Comparison of ENCODE assay signal across 22 cellular contexts in genomic region chr19:18726417-18726767, GRCh38. TPM values are rescaled to one million over a fixed set of nuclear protein-coding genes. Genes with fewer than 3 reads are reported as not detected.
DNase-seq lines count a peak whose midpoint lies in the region; ATAC-seq, FAIRE-seq and TF ChIP-seq lines count a peak whose summit lies in the region.
"Had no signal": no experiment of that assay in that cellular context is flagged by ENCODE, and none has a peak within 500 bp of the region (broad histone marks: within the 10 kb centered on the region; RNA-seq: fewer than 3 reads in every experiment).

No MANE protein-coding gene starts in this region.

- WGBS in HepG2 (ENCODE audit: low lambda C conversion rate), result 96% methylated on average over 3 of the region's 3 CpGs
- 81% methylated on average over 3 of the region's 3 CpGs for WGBS in right lobe of liver (ENCODE audit: insufficient coverage, low coverage, low lambda C conversion rate, missing lambda C conversion rate)
- 84 to 87% methylated on average over 3 of the region's 3 CpGs for WGBS in gastroesophageal sphincter (ENCODE audit: low coverage in 1 of 2), 2 donors
- WGBS in stomach, 5 donors, result 93 to 99% (median 98%) methylated on average over 3 of the region's 3 CpGs

- no peak for TF ChIP-seq CTCF in HepG2 (CRISPR knock-in tag; IDR thresholded peaks at IDR 0.05)
- no peak for TF ChIP-seq CTCF in right lobe of liver (IDR thresholded peaks at IDR 0.05)
- TF ChIP-seq CTCF in astrocyte (IDR thresholded peaks at IDR 0.05; ENCODE audit: insufficient read depth, low read depth, low read length), result no peak
- TF ChIP-seq CTCF in gastroesophageal sphincter (IDR thresholded peaks at IDR 0.05), result no peak
- TF ChIP-seq CTCF in stomach (IDR thresholded peaks at IDR 0.05), result no peak

- ATAC-seq in HepG2 (no peak), right lobe of liver (no peak), gastroesophageal sphincter (peak; percentile 51), GM18873 (IDR thresholded peaks at IDR 0.05; ENCODE audit: low FRiP score, unreplicated experiment) (no peak)
- ATAC-seq: Panc1 had no signal

- H3K4me3 ChIP-seq in HepG2 (replicated peaks in 1 of 3; ENCODE audit: insufficient read depth in 1 of 3, low read depth in 2 of 3, low read length in 3 of 3) (no peak overlapping the region), right lobe of liver (no peak overlapping the region), astrocyte (ENCODE audit: insufficient read depth, low read depth, low read length) (no peak overlapping the region), gastroesophageal sphincter (no peak overlapping the region), stomach (no peak overlapping the region)
- H3K4me3 ChIP-seq: MG63, SK-N-MC had no signal

- H3K36me3 ChIP-seq in HepG2 (replicated peaks in 1 of 2; ENCODE audit: control insufficient read depth in 1 of 2, insufficient read depth in 2 of 2, low read length in 2 of 2), result peaks cover 1 to 7% of the 10 kb centered on the region in 2 experiments; a peak in 2 of 5 replicates
- no peaks in the 10 kb centered on the region for H3K36me3 ChIP-seq in right lobe of liver
- no peaks in the 10 kb centered on the region for H3K36me3 ChIP-seq in astrocyte (ENCODE audit: insufficient read depth, low read length)
- H3K36me3 ChIP-seq in gastroesophageal sphincter, result peaks cover 0 to 6% of the 10 kb centered on the region in 2 donors
- H3K36me3 ChIP-seq in stomach, result peaks cover 0 to 7% (median 5%) of the 10 kb centered on the region in 4 donors
- H3K36me3 ChIP-seq: MG63 had no signal

- BruUV-seq in HepG2 (replicated peaks; lab: Mats Ljungman, UMichigan), result no TSS peak

- H3K27me3 ChIP-seq in HepG2 (ENCODE audit: control insufficient read depth in 1 of 2, insufficient read depth in 2 of 2, low read length in 2 of 2), result no peaks in the 10 kb centered on the region
- H3K27me3 ChIP-seq in right lobe of liver, result no peaks in the 10 kb centered on the region
- H3K27me3 ChIP-seq in astrocyte (ENCODE audit: insufficient read depth, low read length), result no peaks in the 10 kb centered on the region
- no peaks in the 10 kb centered on the region for H3K27me3 ChIP-seq in gastroesophageal sphincter
- H3K27me3 ChIP-seq in stomach, result no peaks in the 10 kb centered on the region
- H3K27me3 ChIP-seq: MG63 had no signal

- FAIRE-seq in HepG2 (lab: Jason Lieb, UNC) (no peak), astrocyte (lab: Jason Lieb, UNC) (no peak)
- FAIRE-seq: GM12892, GM19239 had no signal

- no peaks in the 10 kb centered on the region for H4K20me1 ChIP-seq in HepG2 (ENCODE audit: insufficient read depth, low read length)
- peaks cover 56% of the 10 kb centered on the region for H4K20me1 ChIP-seq in astrocyte (ENCODE audit: insufficient read depth, low read length)

- H3K9me3 ChIP-seq in HepG2 (ENCODE audit: low read length) (no peaks in the 10 kb centered on the region), right lobe of liver (no peaks in the 10 kb centered on the region), astrocyte (ENCODE audit: insufficient read depth, low read depth, low read length) (no peaks in the 10 kb centered on the region), gastroesophageal sphincter (no peaks in the 10 kb centered on the region), stomach (no peaks in the 10 kb centered on the region)
- H3K9me3 ChIP-seq: MG63 had no signal

- TF ChIP-seq RAD21 in HepG2 (CRISPR knock-in tag; IDR thresholded peaks at IDR 0.05), result no peak

- H3K4me3 Mint-ChIP-seq in astrocyte (ENCODE audit: unreplicated experiment), result no peak overlapping the region
- no peak overlapping the region for H3K4me3 Mint-ChIP-seq in activated T-cell treated with anti-CD3 and anti-CD28 coated beads, Interleukin-2, amount 50 U/mL, for 24 hours
- H3K4me3 Mint-ChIP-seq: CD8-positive, alpha-beta memory T cell had no signal

- intact Hi-C loops in HepG2 (cut with micrococcal nuclease; ENCODE audit: unreplicated experiment) (no loop called here), right lobe of liver (cut with DNase I) (no loop called here), stomach (cut with DNase I; ENCODE audit: low total_unique reads) (no loop called here)

- H3K27ac ChIP-seq in HepG2 (ENCODE audit: extremely low read length, insufficient read depth, low read length) (no peak overlapping the region), right lobe of liver (no peak overlapping the region), astrocyte (ENCODE audit: low read depth, low read length) (no peak overlapping the region), gastroesophageal sphincter (peak overlapping the region in 3 of 4 donors; percentile 16 to 69 (median 51)), stomach (peak overlapping the region in 4 of 5 donors; percentile 41 to 82 (median 52))
- H3K27ac ChIP-seq: C4-2B, RWPE1, SK-N-MC had no signal

- POLR2A ChIA-PET in HepG2 (lab: Yijun Ruan, JAX), result no interaction called here

- no peak for TF ChIP-seq POLR2A in HepG2 (IDR thresholded peaks at IDR 0.05; ENCODE audit: insufficient read depth in 1 of 2, low read depth in 2 of 2, low read length in 2 of 2)
- TF ChIP-seq POLR2A in right lobe of liver (IDR thresholded peaks at IDR 0.05), result no peak
- no peak for TF ChIP-seq POLR2A in gastroesophageal sphincter (IDR thresholded peaks at IDR 0.05)
- no peak for TF ChIP-seq POLR2A in stomach (IDR thresholded peaks at IDR 0.05)

- CTCF ChIA-PET in HepG2 (lab: Yijun Ruan, JAX; ENCODE audit: low intra/inter-chr PET ratio, low total read pairs), result no interaction called here

- H3K27me3 Mint-ChIP-seq in astrocyte (ENCODE audit: low read depth, unreplicated experiment), result peaks cover 4% of the 10 kb centered on the region
- H3K27me3 Mint-ChIP-seq in activated T-cell treated with anti-CD3 and anti-CD28 coated beads, Interleukin-2, amount 50 U/mL, for 24 hours, result no peaks in the 10 kb centered on the region
- H3K27me3 Mint-ChIP-seq: CD8-positive, alpha-beta memory T cell had no signal

- H3K27ac Mint-ChIP-seq in astrocyte (ENCODE audit: unreplicated experiment), result peak overlapping the region; percentile 15
- no peak overlapping the region for H3K27ac Mint-ChIP-seq in activated T-cell treated with anti-CD3 and anti-CD28 coated beads, Interleukin-2, amount 50 U/mL, for 24 hours

- H3K4me1 ChIP-seq in HepG2 (ENCODE audit: insufficient read depth, low read length) (peaks cover 16% of the 10 kb centered on the region), right lobe of liver (no peaks in the 10 kb centered on the region), astrocyte (ENCODE audit: insufficient read depth, low read length) (peaks cover 1% of the 10 kb centered on the region), gastroesophageal sphincter (peaks cover 0 to 18% (median 0%) of the 10 kb centered on the region in 3 donors), stomach (peaks cover 4 to 19% (median 9%) of the 10 kb centered on the region in 4 donors)

- H3K9me3 Mint-ChIP-seq in astrocyte (ENCODE audit: unreplicated experiment), result peaks cover 2% of the 10 kb centered on the region
- no peaks in the 10 kb centered on the region for H3K9me3 Mint-ChIP-seq in activated T-cell treated with anti-CD3 and anti-CD28 coated beads, Interleukin-2, amount 50 U/mL, for 24 hours
- H3K9me3 Mint-ChIP-seq: CD8-positive, alpha-beta memory T cell had no signal

- peaks cover 6% of the 10 kb centered on the region for H3K4me1 Mint-ChIP-seq in astrocyte (ENCODE audit: low read depth, unreplicated experiment)
- H3K4me1 Mint-ChIP-seq in activated T-cell treated with anti-CD3 and anti-CD28 coated beads, Interleukin-2, amount 50 U/mL, for 24 hours (ENCODE audit: low read depth), result peaks cover 14% of the 10 kb centered on the region

- H3K4me2 ChIP-seq in HepG2 (ENCODE audit: low read depth, low read length) (no peak overlapping the region), astrocyte (ENCODE audit: low read length) (no peak overlapping the region)

- TF ChIP-seq EP300 in HepG2 (IDR thresholded peaks at IDR 0.05; ENCODE audit: low read depth in 2 of 2, low read length in 2 of 2), result no peak
- TF ChIP-seq EP300 in HepG2 (CRISPR knock-in tag; IDR thresholded peaks at IDR 0.05; ENCODE audit: borderline replicate concordance), result no peak
- no peak for TF ChIP-seq EP300 in gastroesophageal sphincter (IDR thresholded peaks at IDR 0.05)
- no peak for TF ChIP-seq EP300 in stomach (IDR thresholded peaks at IDR 0.05)

- H3K9ac ChIP-seq in HepG2 (ENCODE audit: insufficient read depth, low read depth, low read length) (no peak overlapping the region), astrocyte (ENCODE audit: low read length) (no peak overlapping the region)

- in situ Hi-C loops in HepG2 (cut with HindIII; ENCODE audit: extremely low pct_ligation_motif_present, low pct_unique_long_range_greater_than_20kb), result no loop called here

- DNase-seq in HepG2 (ENCODE audit: low spot score), result no peak
- DNase-seq in right lobe of liver, result no peak
- DNase-seq in astrocyte (ENCODE audit: low read depth), result no peak
- DNase-seq in stomach, result no peak
- no peak for DNase-seq in activated T-cell treated with anti-CD3 and anti-CD28 coated beads, Interleukin-2, amount 50 U/mL, for 24 hours
- DNase-seq: CD8-positive, alpha-beta memory T cell; DMS 273 treated with DMSO at 0.1 percent for 48 hours; DND-41; IMR-90; KG1; MG63; NCI-H1105 treated with DMSO at 0.1 percent for 48 hours; NCI-H526 treated with DMSO at 0.1 percent for 48 hours; SIG-M5 had no signal

- no peak overlapping the region for H2AFZ ChIP-seq in HepG2 (ENCODE audit: low read length)
- H2AFZ ChIP-seq in astrocyte (ENCODE audit: low read depth, low read length), result no peak overlapping the region

- H3K79me2 ChIP-seq in HepG2 (ENCODE audit: insufficient read depth, low read length), result peaks cover 2% of the 10 kb centered on the region
- peaks cover 11% of the 10 kb centered on the region for H3K79me2 ChIP-seq in astrocyte (ENCODE audit: insufficient read depth, low read length)

- peaks cover 6% of the 10 kb centered on the region for H3K36me3 Mint-ChIP-seq in astrocyte (ENCODE audit: low read depth, unreplicated experiment)
- H3K36me3 Mint-ChIP-seq in activated T-cell treated with anti-CD3 and anti-CD28 coated beads, Interleukin-2, amount 50 U/mL, for 24 hours (ENCODE audit: low read depth), result peaks cover 6% of the 10 kb centered on the region

RNA-seq across cellular contexts. Expression of gene CRTC1, which starts 42.9 kb away (rescaled TPM):
- total RNA-seq in HepG2 (2016; rRNA removed; fragmentation: Illumina TruSeq; extraction: Trizol), result 1.3 and 2.0 TPM in 2 replicates
- 1.1 and 1.4 TPM in 2 replicates for total RNA-seq in HepG2 (2016; cell fraction: cytosol; rRNA removed; fragmentation: Illumina TruSeq; extraction: Trizol; ENCODE audit: low read depth)
- total RNA-seq in HepG2 (2016; cell fraction: insoluble cytoplasmic fraction; rRNA removed; fragmentation: Illumina TruSeq; extraction: Trizol), result 1.7 and 2.3 TPM in 2 replicates
- 2.2 TPM in 2 replicates for total RNA-seq in HepG2 (2016; cell fraction: membrane; rRNA removed; fragmentation: Illumina TruSeq; extraction: Trizol)
- total RNA-seq in HepG2 (2016; cell fraction: nucleus; rRNA removed; fragmentation: Illumina TruSeq; extraction: Trizol), result 3.1 and 3.5 TPM in 2 replicates
- polyA plus RNA-seq in HepG2 (2011; rRNA removed), result 2.7 and 3.2 TPM in 2 replicates
- 0.50 and 0.95 TPM in 2 replicates for polyA plus RNA-seq in HepG2 (2011; cell fraction: cytosol; rRNA removed)
- 31.6 and 41.4 TPM in 2 replicates for polyA plus RNA-seq in HepG2 (2011; cell fraction: nucleus; rRNA removed)
- polyA plus RNA-seq in HepG2 (2012), result 6.5 and 6.6 TPM in 2 replicates
- 2.6 and 2.8 TPM in 2 replicates for polyA plus RNA-seq in HepG2 (2016; cell fraction: cytosol; fragmentation: Illumina TruSeq; extraction: Trizol; ENCODE audit: low read depth)
- 5.0 and 6.1 TPM in 2 replicates for polyA plus RNA-seq in HepG2 (2016; cell fraction: insoluble cytoplasmic fraction; fragmentation: Illumina TruSeq; extraction: Trizol; ENCODE audit: low read depth)
- 4.2 TPM in 2 replicates for polyA plus RNA-seq in HepG2 (2016; cell fraction: membrane; fragmentation: Illumina TruSeq; extraction: Trizol; ENCODE audit: low read depth)
- 17.9 and 20.5 TPM in 2 replicates for polyA plus RNA-seq in HepG2 (2016; cell fraction: nucleus; fragmentation: Illumina TruSeq; extraction: Trizol; ENCODE audit: insufficient read depth, low read depth)
- 1.4 and 2.3 TPM in 2 replicates for polyA minus RNA-seq in HepG2 (2011; rRNA and poly(A)+ RNA removed; ENCODE audit: low replicate concordance)
- polyA minus RNA-seq in HepG2 (2011; cell fraction: cytosol; rRNA and poly(A)+ RNA removed), result 2.1 and 2.7 TPM in 2 replicates
- polyA minus RNA-seq in HepG2 (2011; cell fraction: nucleus; rRNA and poly(A)+ RNA removed), result 5.2 and 5.5 TPM in 2 replicates
- total RNA-seq in right lobe of liver, result 1 to 10 TPM; 1.7 to 7.2 (median 4.9) TPM
- total RNA-seq in astrocyte, result 8.4 and 8.8 TPM in 2 replicates
- total RNA-seq in gastroesophageal sphincter, result 1 to 10 TPM; 3.8 to 8.9 (median 6.3) TPM
- 10 to 100 TPM in 1 of 5 donors, 1 to 10 TPM in 3, not detected in 1; 4.2 to 28.0 (median 4.7) TPM for total RNA-seq in stomach
- 1 to 10 TPM; 4.6 to 8.4 (median 4.6) TPM for polyA plus RNA-seq in stomach

Comparison
In these comparisons a context has a peak if more than half of its experiments do, and no peak if none do; other contexts are left out.
1. H3K27ac ChIP-seq: peak in gastroesophageal sphincter (3 of 4) and stomach (4 of 5); none in HepG2 (single experiment), right lobe of liver (0 of 3) and astrocyte (single experiment).